ENCODE assay signal across 9 cellular contexts in the genomic region with DNA sequence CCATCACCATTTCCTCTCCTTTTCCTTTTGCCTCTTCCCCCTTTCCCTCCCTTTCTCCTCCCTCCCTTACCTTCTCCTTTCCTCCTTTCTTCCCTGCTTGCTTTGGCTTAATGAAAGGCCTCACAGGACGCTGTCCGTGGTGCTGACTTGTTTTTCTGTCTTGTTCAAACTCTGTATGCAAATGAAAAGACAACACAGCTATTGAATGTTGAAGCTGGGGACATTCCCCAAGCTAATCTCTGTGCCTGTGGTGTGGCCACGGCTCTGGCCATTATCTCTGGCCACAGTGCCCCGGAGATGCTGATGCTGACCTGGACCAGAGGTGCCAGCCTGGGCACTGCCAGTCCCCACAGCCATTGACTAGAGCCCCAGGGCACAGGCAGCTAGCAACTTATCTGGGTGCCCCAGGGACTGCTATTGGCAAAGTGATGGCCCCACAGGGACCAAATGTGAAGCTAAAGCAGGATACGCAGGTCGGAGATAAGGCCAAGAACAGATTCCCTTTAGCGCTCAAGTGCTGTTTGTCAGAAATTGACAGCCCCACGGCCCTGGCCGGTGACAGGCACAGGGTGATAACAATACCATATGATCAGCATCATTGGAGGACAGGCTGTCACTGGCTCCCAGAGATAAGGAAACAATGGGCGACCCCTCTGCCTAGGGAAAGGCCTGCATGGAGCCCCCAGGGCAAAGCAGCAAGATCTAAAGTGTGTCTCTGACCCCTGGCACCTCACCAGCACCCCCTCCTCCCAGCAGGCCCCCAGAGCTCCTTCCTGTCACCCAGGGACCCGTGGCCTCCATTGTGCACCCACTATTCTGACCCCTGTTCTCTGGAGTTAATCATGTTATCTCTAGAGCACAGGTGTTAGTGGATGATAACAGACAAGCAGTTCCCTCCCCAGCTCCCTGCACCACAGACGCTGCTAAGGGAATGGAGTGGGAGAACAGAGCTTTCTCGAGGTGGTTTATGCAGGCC. TPM values are rescaled to one million over a fixed set of nuclear protein-coding genes. Genes with fewer than 3 reads are reported as not detected.
A peak's percentile ranks its signal among the peaks of the same experiment; 100 is the strongest.
DNase-seq lines count a peak whose midpoint lies in the region; ATAC-seq and TF ChIP-seq lines count a peak whose summit lies in the region.
"Had no signal": no experiment of that assay in that cellular context is flagged by ENCODE, and none has a peak within 500 bp of the region (broad histone marks: within the 10 kb centered on the region; RNA-seq: fewer than 3 reads in every experiment).

No MANE protein-coding gene starts in this region.

- CTCF ChIA-PET in naive thymus-derived CD4-positive, alpha-beta T cell (lab: Charles Lee) = no interaction called here

- peaks cover 0 to 1% (median 0%) of the 10 kb centered on the region in 7 donors for H3K4me1 Mint-ChIP-seq in naive thymus-derived CD4-positive, alpha-beta T cell
- H3K4me1 Mint-ChIP-seq: stimulated activated naive CD8-positive, alpha-beta T cell treated with anti-CD3 and anti-CD28 coated beads, Interleukin-15, amount 100 ng/mL, for 72 hours had no signal

- POLR2A ChIA-PET in naive thymus-derived CD4-positive, alpha-beta T cell (lab: Charles Lee) = no interaction called here

- no peaks in the 10 kb centered on the region for H3K36me3 ChIP-seq in naive thymus-derived CD4-positive, alpha-beta T cell (ENCODE audit: control insufficient read depth in 2 of 3, insufficient read depth in 3 of 3, low read length in 3 of 3)

- H3K4me3 Mint-ChIP-seq in naive thymus-derived CD4-positive, alpha-beta T cell = no peak overlapping the region
- H3K4me3 Mint-ChIP-seq: stimulated activated naive CD8-positive, alpha-beta T cell treated with anti-CD3 and anti-CD28 coated beads, Interleukin-15, amount 100 ng/mL, for 72 hours had no signal

- ATAC-seq in naive thymus-derived CD4-positive, alpha-beta T cell = peak; percentile 36
- ATAC-seq in GM18868 (IDR thresholded peaks at IDR 0.05; ENCODE audit: unreplicated experiment) = no peak
- ATAC-seq: stimulated activated naive CD8-positive, alpha-beta T cell treated with anti-CD3 and anti-CD28 coated beads, Interleukin-15, amount 100 ng/mL, for 72 hours had no signal

- H3K4me1 ChIP-seq in naive thymus-derived CD4-positive, alpha-beta T cell (ENCODE audit: control insufficient read depth in 2 of 2, insufficient read depth in 2 of 2, low read length in 2 of 2) = no peaks in the 10 kb centered on the region

- no peak for TF ChIP-seq CTCF in AG10803 (conservative IDR thresholded peaks at IDR 0.05; ENCODE audit: low read length)

- H3K27me3 ChIP-seq in naive thymus-derived CD4-positive, alpha-beta T cell (ENCODE audit: control insufficient read depth in 2 of 2, insufficient read depth in 2 of 2, low read length in 2 of 2) = peaks cover 0 to 3% of the 10 kb centered on the region in 2 donors

- peaks cover 7 to 50% (median 35%) of the 10 kb centered on the region in 5 donors for H3K27me3 Mint-ChIP-seq in naive thymus-derived CD4-positive, alpha-beta T cell

- H3K36me3 Mint-ChIP-seq in naive thymus-derived CD4-positive, alpha-beta T cell = peaks cover 0 to 4% (median 0%) of the 10 kb centered on the region in 5 donors

- DNase-seq in AG10803 (ENCODE audit: low read depth) (peak; percentile 49), HS-5 (ENCODE audit: low read depth) (peak; percentile 14), UCSD-AML1 (lab: John Stamatoyannopoulos, UW; ENCODE audit: unreplicated experiment) (peak; percentile 47), NCI-H187 (lab: John Stamatoyannopoulos, UW) (no peak), NCI-H146 (lab: John Stamatoyannopoulos, UW) (no peak)
- peak; percentile 44 for DNase-seq in effector CD4-positive, alpha-beta T cell
- peak in 6 of 9 donors; percentile 22 to 55 (median 36) for DNase-seq in naive thymus-derived CD4-positive, alpha-beta T cell

- H3K9me3 Mint-ChIP-seq in naive thymus-derived CD4-positive, alpha-beta T cell = peaks cover 0 to 13% (median 5%) of the 10 kb centered on the region in 11 donors
- H3K9me3 Mint-ChIP-seq: stimulated activated naive CD8-positive, alpha-beta T cell treated with anti-CD3 and anti-CD28 coated beads, Interleukin-15, amount 100 ng/mL, for 72 hours had no signal

- no peak overlapping the region for H3K27ac Mint-ChIP-seq in naive thymus-derived CD4-positive, alpha-beta T cell
- H3K27ac Mint-ChIP-seq: stimulated activated naive CD8-positive, alpha-beta T cell treated with anti-CD3 and anti-CD28 coated beads, Interleukin-15, amount 100 ng/mL, for 72 hours had no signal

- no peaks in the 10 kb centered on the region for H3K9me3 ChIP-seq in naive thymus-derived CD4-positive, alpha-beta T cell (ENCODE audit: control insufficient read depth in 2 of 3, low read length in 3 of 3)

- intact Hi-C loops in naive thymus-derived CD4-positive, alpha-beta T cell (cut with micrococcal nuclease) = no loop called here

- H3K4me3 ChIP-seq in AG10803 (ENCODE audit: low read length) = no peak overlapping the region
- H3K4me3 ChIP-seq in naive thymus-derived CD4-positive, alpha-beta T cell (ENCODE audit: low read length) = no peak overlapping the region

- H3K27ac ChIP-seq in naive thymus-derived CD4-positive, alpha-beta T cell (ENCODE audit: low read depth, low read length) = no peak overlapping the region

RNA-seq across cellular contexts. Expression of gene SLC32A1, which starts 31.6 kb away (rescaled TPM):
- under 1 TPM in 2 of 5 experiments, not detected in 3; 0.19 to 0.24 TPM for total RNA-seq in naive thymus-derived CD4-positive, alpha-beta T cell
- polyA plus RNA-seq in naive thymus-derived CD4-positive, alpha-beta T cell = not detected

RNA-seq across cellular contexts. Expression of gene ACTR5, which starts 55.5 kb away (rescaled TPM):
- 10 to 100 TPM in 4 of 5 experiments, 1 to 10 TPM in 1; 8.9 to 20.8 (median 15.2) TPM for total RNA-seq in naive thymus-derived CD4-positive, alpha-beta T cell
- 10 to 100 TPM; 11.3 to 15.1 TPM for polyA plus RNA-seq in naive thymus-derived CD4-positive, alpha-beta T cell

Comparison
In these comparisons a context has a peak if more than half of its experiments do, and no peak if none do; other contexts are left out.
1. DNase-seq: peak in AG10803 (single experiment), HS-5 (single experiment), UCSD-AML1 (single experiment), effector CD4-positive, alpha-beta T cell (single experiment) and naive thymus-derived CD4-positive, alpha-beta T cell (6 of 9); none in NCI-H187 (0 of 2) and NCI-H146 (single experiment).